Comparison of ENCODE assay signal across 42 cellular contexts in genomic region chr16:19446886-19447285, GRCh38. TPM values are rescaled to one million over a fixed set of nuclear protein-coding genes. Genes with fewer than 3 reads are reported as not detected.
"Had no signal": no experiment of that assay in that cellular context is flagged by ENCODE, and none has a peak within 500 bp of the region (broad histone marks: within the 10 kb centered on the region; RNA-seq: fewer than 3 reads in every experiment).

No MANE protein-coding gene starts in this region.

- H3K27ac Mint-ChIP-seq: activated naive CD4-positive, alpha-beta T cell treated with anti-CD3 and anti-CD28 coated beads for 36 hours; activated naive CD4-positive, alpha-beta T cell treated with anti-CD3 and anti-CD28 coated beads, Interleukin-2, amount 10 ng/mL, durations not matched to agents 7 days and 5 days; activated naive CD4-positive, alpha-beta T cell treated with anti-CD3 and anti-CD28 coated beads, Interleukin-2, amount 50 U/mL, for 24 hours; activated naive CD4-positive, alpha-beta T cell treated with anti-CD3 and anti-CD28 coated beads, Interleukin-2, amount 50 U/mL, for 72 hours; activated naive CD8-positive, alpha-beta T cell; activated naive CD8-positive, alpha-beta T cell treated with anti-CD3 and anti-CD28 coated beads for 36 hours; activated naive CD8-positive, alpha-beta T cell treated with anti-CD3 and anti-CD28 coated beads, Interleukin-2, amount 10 ng/mL, durations not matched to agents 7 days and 5 days; activated naive CD8-positive, alpha-beta T cell treated with anti-CD3 and anti-CD28 coated beads, Interleukin-2, amount 50 U/mL, for 24 hours; activated T-cell treated with anti-CD3 and anti-CD28 coated beads, Interleukin-2, amount 50 U/mL, for 24 hours; activated T-cell treated with anti-CD3 and anti-CD28 coated beads, Interleukin-2, amount 50 U/mL, for 72 hours; activated T-helper 1 cell treated with anti-CD3 and anti-CD28 coated beads, Interleukin-12 subunit alpha, Interleukin-12 subunit beta, Interleukin-2, Interleukin-4 antibody, amounts not matched to agents 30 ng/mL and 10 ng/mL and 1 ng/mL, durations not matched to agents 14 hours and 24 hours and 36 hours; activated T-helper 17 cell treated with anti-CD3 and anti-CD28 coated beads, Interleukin-2, amount 50 U/mL, for 72 hours; activated T-helper 2 cell treated with anti-CD3 and anti-CD28 coated beads, Interferon-gamma antibody, Interleukin-2, Interleukin-4, amounts not matched to agents 10 μg/mL and 5 μg/mL and 100 μg/mL, durations not matched to agents 14 hours and 24 hours and 36 hours; brain had no signal

- ATAC-seq: activated naive CD4-positive, alpha-beta T cell treated with anti-CD3 and anti-CD28 coated beads, Interleukin-2, amount 50 U/mL, for 72 hours; activated naive CD8-positive, alpha-beta T cell treated with anti-CD3 and anti-CD28 coated beads, Interleukin-2, amount 50 U/mL, for 24 hours; activated T-cell treated with anti-CD3 and anti-CD28 coated beads, Interleukin-2, amount 50 U/mL, for 4 hours; activated T-cell treated with anti-CD3 and anti-CD28 coated beads, Interleukin-2, amount 50 U/mL, for 72 hours; activated T-helper 17 cell treated with anti-CD3 and anti-CD28 coated beads, Interleukin-2, amount 50 U/mL, for 72 hours; body of pancreas had no signal

- H3K9me3 ChIP-seq: adrenal gland, body of pancreas, breast epithelium had no signal

- H3K9me3 Mint-ChIP-seq: activated naive CD4-positive, alpha-beta T cell treated with anti-CD3 and anti-CD28 coated beads for 36 hours; activated naive CD4-positive, alpha-beta T cell treated with anti-CD3 and anti-CD28 coated beads, Interleukin-2, amount 10 ng/mL, durations not matched to agents 7 days and 5 days; activated naive CD4-positive, alpha-beta T cell treated with anti-CD3 and anti-CD28 coated beads, Interleukin-2, amount 50 U/mL, for 24 hours; activated naive CD8-positive, alpha-beta T cell treated with anti-CD3 and anti-CD28 coated beads for 36 hours; activated naive CD8-positive, alpha-beta T cell treated with anti-CD3 and anti-CD28 coated beads, Interleukin-2, amount 50 U/mL, for 24 hours; activated T-helper 17 cell treated with anti-CD3 and anti-CD28 coated beads, Interleukin-2, amount 50 U/mL, for 72 hours; central memory CD8-positive, alpha-beta T cell had no signal

- H3K4me1 Mint-ChIP-seq: activated naive CD4-positive, alpha-beta T cell treated with anti-CD3 and anti-CD28 coated beads, Interleukin-2, amount 10 ng/mL, durations not matched to agents 7 days and 5 days; activated naive CD4-positive, alpha-beta T cell treated with anti-CD3 and anti-CD28 coated beads, Interleukin-2, amount 50 U/mL, for 24 hours; activated naive CD8-positive, alpha-beta T cell treated with anti-CD3 and anti-CD28 coated beads for 36 hours; activated naive CD8-positive, alpha-beta T cell treated with anti-CD3 and anti-CD28 coated beads, Interleukin-2, amount 10 ng/mL, durations not matched to agents 7 days and 5 days; activated naive CD8-positive, alpha-beta T cell treated with anti-CD3 and anti-CD28 coated beads, Interleukin-2, amount 50 U/mL, for 24 hours; activated T-helper 17 cell treated with anti-CD3 and anti-CD28 coated beads, Interleukin-2, amount 50 U/mL, for 72 hours; brain; central memory CD8-positive, alpha-beta T cell had no signal

- H3K4me3 ChIP-seq: adrenal gland, ascending aorta, body of pancreas, breast epithelium, cardiac muscle cell had no signal

- FAIRE-seq: astrocyte, bronchial epithelial cell had no signal

- H3K27me3 ChIP-seq: adrenal gland, ascending aorta, body of pancreas, brain microvascular endothelial cell, breast epithelium, cardiac muscle cell had no signal

- H3K4me1 ChIP-seq: adrenal gland, ascending aorta, body of pancreas, breast epithelium had no signal

- H3K4me3 Mint-ChIP-seq: activated naive CD4-positive, alpha-beta T cell treated with anti-CD3 and anti-CD28 coated beads for 36 hours; activated naive CD4-positive, alpha-beta T cell treated with anti-CD3 and anti-CD28 coated beads, Interleukin-2, amount 10 ng/mL, durations not matched to agents 7 days and 5 days; activated naive CD4-positive, alpha-beta T cell treated with anti-CD3 and anti-CD28 coated beads, Interleukin-2, amount 50 U/mL, for 24 hours; activated naive CD8-positive, alpha-beta T cell; activated naive CD8-positive, alpha-beta T cell treated with anti-CD3 and anti-CD28 coated beads for 36 hours; activated naive CD8-positive, alpha-beta T cell treated with anti-CD3 and anti-CD28 coated beads, Interleukin-2, amount 10 ng/mL, durations not matched to agents 7 days and 5 days; activated naive CD8-positive, alpha-beta T cell treated with anti-CD3 and anti-CD28 coated beads, Interleukin-2, amount 50 U/mL, for 24 hours; activated T-cell treated with anti-CD3 and anti-CD28 coated beads, Interleukin-2, amount 50 U/mL, for 24 hours; activated T-cell treated with anti-CD3 and anti-CD28 coated beads, Interleukin-2, amount 50 U/mL, for 4 hours; activated T-cell treated with anti-CD3 and anti-CD28 coated beads, Interleukin-2, amount 50 U/mL, for 72 hours; activated T-helper 1 cell treated with anti-CD3 and anti-CD28 coated beads, Interleukin-12 subunit alpha, Interleukin-12 subunit beta, Interleukin-2, Interleukin-4 antibody, amounts not matched to agents 30 ng/mL and 10 ng/mL and 1 ng/mL, durations not matched to agents 14 hours and 24 hours and 36 hours; activated T-helper 17 cell treated with anti-CD3 and anti-CD28 coated beads, Interleukin-2, amount 50 U/mL, for 72 hours; brain; central memory CD8-positive, alpha-beta T cell had no signal

- H3K27ac ChIP-seq: adrenal gland, ascending aorta, body of pancreas, brain microvascular endothelial cell, breast epithelium, cardiac muscle cell had no signal

- H3K36me3 ChIP-seq: adrenal gland, ascending aorta, brain microvascular endothelial cell, breast epithelium, cardiac muscle cell had no signal

- H3K36me3 Mint-ChIP-seq: activated naive CD4-positive, alpha-beta T cell treated with anti-CD3 and anti-CD28 coated beads, Interleukin-2, amount 10 ng/mL, durations not matched to agents 7 days and 5 days; activated naive CD4-positive, alpha-beta T cell treated with anti-CD3 and anti-CD28 coated beads, Interleukin-2, amount 50 U/mL, for 24 hours; activated naive CD4-positive, alpha-beta T cell treated with anti-CD3 and anti-CD28 coated beads, Interleukin-2, amount 50 U/mL, for 72 hours; activated naive CD8-positive, alpha-beta T cell; activated naive CD8-positive, alpha-beta T cell treated with anti-CD3 and anti-CD28 coated beads for 36 hours; activated naive CD8-positive, alpha-beta T cell treated with anti-CD3 and anti-CD28 coated beads, Interleukin-2, amount 10 ng/mL, durations not matched to agents 7 days and 5 days; brain had no signal

- DNase-seq: activated effector memory CD4-positive, alpha-beta T cell treated with anti-CD3 and anti-CD28 coated beads, Interleukin-2, amount 50 U/mL, for 16 hours; activated effector memory CD4-positive, alpha-beta T cell treated with Interleukin-2 at 50 U/mL for 16 hours; activated gamma-delta T cell; activated gamma-delta T cell treated with Interleukin-2 at 50 U/mL for 16 hours; activated naive CD4-positive, alpha-beta T cell; activated naive CD4-positive, alpha-beta T cell treated with anti-CD3 and anti-CD28 coated beads for 36 hours; activated naive CD4-positive, alpha-beta T cell treated with anti-CD3 and anti-CD28 coated beads, Interleukin-2, amount 10 ng/mL, durations not matched to agents 7 days and 5 days; activated naive CD4-positive, alpha-beta T cell treated with anti-CD3 and anti-CD28 coated beads, Interleukin-2, amount 50 U/mL, for 16 hours; activated naive CD4-positive, alpha-beta T cell treated with Interleukin-2 at 50 U/mL for 16 hours; activated naive CD8-positive, alpha-beta T cell treated with anti-CD3 and anti-CD28 coated beads for 36 hours; activated naive CD8-positive, alpha-beta T cell treated with anti-CD3 and anti-CD28 coated beads, Interleukin-2, amount 10 ng/mL, durations not matched to agents 7 days and 5 days; activated naive CD8-positive, alpha-beta T cell treated with anti-CD3 and anti-CD28 coated beads, Interleukin-2, amount 50 U/mL, for 24 hours; activated T-cell treated with anti-CD3 and anti-CD28 coated beads, Interleukin-2, amount 50 U/mL, for 1 hour; activated T-cell treated with anti-CD3 and anti-CD28 coated beads, Interleukin-2, amount 50 U/mL, for 24 hours; activated T-cell treated with anti-CD3 and anti-CD28 coated beads, Interleukin-2, amount 50 U/mL, for 4 hours; activated T-cell treated with anti-CD3 and anti-CD28 coated beads, Interleukin-2, amount 50 U/mL, for 48 hours; activated T-cell treated with anti-CD3 and anti-CD28 coated beads, Interleukin-2, amount 50 U/mL, for 72 hours; adrenal gland; amniotic stem cell; amygdala; anterior cingulate cortex; aorta; body of pancreas; brain microvascular endothelial cell; caudate nucleus; central memory CD4-positive, alpha-beta T cell; cerebellar nuclear complex had no signal

RNA-seq across cellular contexts. Expression of gene TMC5, which starts 29.2 kb away (rescaled TPM):
- total RNA-seq: activated naive CD4-positive, alpha-beta T cell treated with anti-CD3 and anti-CD28 coated beads for 36 hours; activated naive CD4-positive, alpha-beta T cell treated with anti-CD3 and anti-CD28 coated beads, Interleukin-2, amount 50 U/mL, for 72 hours; activated naive CD8-positive, alpha-beta T cell treated with anti-CD3 and anti-CD28 coated beads for 36 hours; activated naive CD8-positive, alpha-beta T cell treated with anti-CD3 and anti-CD28 coated beads, Interleukin-2, amount 10 ng/mL, durations not matched to agents 7 days and 5 days; activated T-cell treated with anti-CD3 and anti-CD28 coated beads, Interleukin-2, amount 50 U/mL, for 72 hours; activated T-helper 2 cell treated with anti-CD3 and anti-CD28 coated beads, Interferon-gamma antibody, Interleukin-2, Interleukin-4, amounts not matched to agents 10 μg/mL and 5 μg/mL and 100 μg/mL, durations not matched to agents 14 hours and 24 hours and 36 hours; ascending aorta; cardiac septum; chondrocyte had no signal
- polyA plus RNA-seq: cardiac muscle cell had no signal
